12 cellular contexts compared by ENCODE assay signal in genomic region chr22:21753374-21754111, GRCh38.
"Had no signal": no experiment of that assay in that cellular context is flagged by ENCODE, and none has a peak within 500 bp of the region (broad histone marks: within the 10 kb centered on the region; RNA-seq: fewer than 3 reads in every experiment).

No MANE protein-coding gene starts in this region.

- H3K27ac Mint-ChIP-seq: activated T-cell treated with anti-CD3 and anti-CD28 coated beads, Interleukin-2, amount 50 U/mL, for 72 hours had no signal

- ATAC-seq: activated T-cell treated with anti-CD3 and anti-CD28 coated beads, Interleukin-2, amount 50 U/mL, for 72 hours had no signal

- H3K4me3 ChIP-seq: ascending aorta, cardiac muscle cell, neural progenitor cell, thyroid gland, vagina had no signal

- H3K36me3 ChIP-seq: cardiac muscle cell, neural progenitor cell, thyroid gland, vagina had no signal

- FAIRE-seq: colon, kidney had no signal

- H3K27ac ChIP-seq: ascending aorta, neural progenitor cell, thyroid gland had no signal

- H3K27me3 ChIP-seq: ascending aorta, cardiac muscle cell, neural progenitor cell, thyroid gland, vagina had no signal

- H3K9ac ChIP-seq: neural progenitor cell had no signal

- H3K4me3 Mint-ChIP-seq: activated T-cell treated with anti-CD3 and anti-CD28 coated beads, Interleukin-2, amount 50 U/mL, for 72 hours had no signal

- H3K9me3 ChIP-seq: ascending aorta, thyroid gland, vagina had no signal

- H3K9me3 Mint-ChIP-seq: activated T-cell treated with anti-CD3 and anti-CD28 coated beads, Interleukin-2, amount 50 U/mL, for 72 hours; neural progenitor cell had no signal

- H3K4me2 ChIP-seq: neural progenitor cell had no signal

- DNase-seq: activated CD4-positive, alpha-beta T cell treated with anti-CD3 and anti-CD28 coated beads, Interleukin-2, amount 50 U/mL, for 4 hours; activated CD4-positive, CD25-positive, alpha-beta regulatory T cell treated with anti-CD3 and anti-CD28 coated beads, Interleukin-2, amount 50 U/mL, for 72 hours; activated T-cell treated with anti-CD3 and anti-CD28 coated beads, Interleukin-2, amount 50 U/mL, for 72 hours; foreskin melanocyte; kidney; stimulated activated CD4-positive, alpha-beta T cell treated with anti-CD3 and anti-CD28 coated beads, Interleukin-4, amount 100 ng/mL, for 4 hours; thyroid gland had no signal

- H2AFZ ChIP-seq: neural progenitor cell had no signal
